Comparison of ENCODE assay signal across 11 cellular contexts in the genomic region with DNA sequence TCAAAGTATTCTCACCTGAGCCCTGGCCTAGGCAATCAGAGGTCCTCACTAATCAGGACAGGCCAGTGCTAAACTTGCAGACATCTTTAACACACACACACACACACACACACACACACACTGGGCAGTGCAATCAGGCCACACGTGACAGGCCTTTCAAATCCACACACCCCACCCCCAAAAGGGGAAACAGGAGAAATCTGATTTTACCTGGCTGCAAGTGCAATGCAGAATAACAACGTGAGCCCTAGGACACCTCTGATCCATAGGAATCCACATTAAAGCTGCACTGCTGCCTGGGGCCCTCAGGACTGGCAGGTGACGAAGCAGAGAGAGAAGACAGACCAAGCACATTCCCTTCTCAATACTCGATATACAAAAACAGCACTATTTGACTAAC.
A peak's percentile ranks its signal among the peaks of the same experiment; 100 is the strongest.
DNase-seq lines count a peak whose midpoint lies in the region; ATAC-seq and TF ChIP-seq lines count a peak whose summit lies in the region.
"Had no signal": no experiment of that assay in that cellular context is flagged by ENCODE, and none has a peak within 500 bp of the region (broad histone marks: within the 10 kb centered on the region; RNA-seq: fewer than 3 reads in every experiment).

No MANE protein-coding gene starts in this region.

- H3K9me3 Mint-ChIP-seq in T-helper 2 cell treated with Interferon-gamma antibody and Interleukin-4, amounts not matched to agents 5 μg/mL and 100 μg/mL, for 36 hours, result no peaks in the 10 kb centered on the region
- no peaks in the 10 kb centered on the region for H3K9me3 Mint-ChIP-seq in activated CD4-positive, alpha-beta memory T cell treated with anti-CD3 and anti-CD28 coated beads for 36 hours

- no peak for DNase-seq in T-helper 2 cell treated with Interferon-gamma antibody and Interleukin-4, amounts not matched to agents 5 μg/mL and 100 μg/mL, for 36 hours (ENCODE audit: low spot score)
- DNase-seq in T-helper 2 cell (no peak), iPS-NIHi7 (ENCODE audit: extremely low spot score) (peak; percentile 39), spleen (no peak), NCI-H524 (lab: John Stamatoyannopoulos, UW) (no peak), AG20443 (ENCODE audit: low spot score) (no peak)
- DNase-seq in activated CD4-positive, alpha-beta memory T cell treated with anti-CD3 and anti-CD28 coated beads for 36 hours, result no peak
- DNase-seq: NCI-H2029, tibial artery had no signal

- peak overlapping the region; percentile 22 to 93 (median 84) for H3K27ac ChIP-seq in spleen

- TF ChIP-seq CTCF in spleen (IDR thresholded peaks at IDR 0.05 in 8 of 11, conservative IDR thresholded peaks at IDR 0.05 in 3 of 11), result no peak

- no peaks in the 10 kb centered on the region for H3K36me3 ChIP-seq in spleen
- H3K36me3 ChIP-seq: tibial artery had no signal

- CTCF ChIA-PET in activated CD4-positive, alpha-beta memory T cell treated with anti-CD3 and anti-CD28 coated beads for 36 hours (lab: Charles Lee), result interaction anchor here (0.6 to 1.6 kb wide), 5 partner anchors 8 to 230 kb away, joined by 3 to 10 read pairs (median 4); no protein-coding TSS in a partner anchor

- H3K4me3 ChIP-seq in spleen, result peak overlapping the region in 1 of 8 donors; percentile 51
- H3K4me3 ChIP-seq: tibial artery had no signal

- H3K27ac Mint-ChIP-seq in T-helper 2 cell treated with Interferon-gamma antibody and Interleukin-4, amounts not matched to agents 5 μg/mL and 100 μg/mL, for 36 hours, result peak overlapping the region; percentile 73
- peak overlapping the region; percentile 83 for H3K27ac Mint-ChIP-seq in activated CD4-positive, alpha-beta memory T cell treated with anti-CD3 and anti-CD28 coated beads for 36 hours

- H3K4me1 Mint-ChIP-seq in T-helper 2 cell treated with Interferon-gamma antibody and Interleukin-4, amounts not matched to agents 5 μg/mL and 100 μg/mL, for 36 hours (ENCODE audit: low read depth), result peaks cover 76% of the 10 kb centered on the region
- H3K4me1 Mint-ChIP-seq in activated CD4-positive, alpha-beta memory T cell treated with anti-CD3 and anti-CD28 coated beads for 36 hours (ENCODE audit: low read depth), result peaks cover 95% of the 10 kb centered on the region

- intact Hi-C loops in activated CD4-positive, alpha-beta memory T cell treated with anti-CD3 and anti-CD28 coated beads for 36 hours (cut with micrococcal nuclease), result loop anchor here (1.0 kb wide), 1 partner anchor 57 kb away; no protein-coding TSS in a partner anchor
- intact Hi-C loops in spleen (cut with DNase I; ENCODE audit: low total_unique reads), result no loop called here

- POLR2A ChIA-PET in activated CD4-positive, alpha-beta memory T cell treated with anti-CD3 and anti-CD28 coated beads for 36 hours (lab: Charles Lee), result interaction anchor here (0.6 kb wide), 1 partner anchor 32 kb away, joined by 3 read pairs; no protein-coding TSS in a partner anchor

- WGBS in spleen, 5 donors, result 40 to 71% (median 61%) methylated on average over 4 of the region's 4 CpGs

- H3K27me3 ChIP-seq in spleen (replicated peaks in 1 of 7), result no peaks in the 10 kb centered on the region
- H3K27me3 ChIP-seq: tibial artery had no signal

- no peak for TF ChIP-seq POLR2A in spleen (IDR thresholded peaks at IDR 0.05)

- peak overlapping the region; percentile 11 for H3K4me3 Mint-ChIP-seq in T-helper 2 cell treated with Interferon-gamma antibody and Interleukin-4, amounts not matched to agents 5 μg/mL and 100 μg/mL, for 36 hours
- H3K4me3 Mint-ChIP-seq in activated CD4-positive, alpha-beta memory T cell treated with anti-CD3 and anti-CD28 coated beads for 36 hours, result no peak overlapping the region

- H3K36me3 Mint-ChIP-seq in T-helper 2 cell treated with Interferon-gamma antibody and Interleukin-4, amounts not matched to agents 5 μg/mL and 100 μg/mL, for 36 hours (ENCODE audit: low read depth), result peaks cover 52% of the 10 kb centered on the region
- peaks cover 33% of the 10 kb centered on the region for H3K36me3 Mint-ChIP-seq in activated CD4-positive, alpha-beta memory T cell treated with anti-CD3 and anti-CD28 coated beads for 36 hours

- ATAC-seq in HG02981 (IDR thresholded peaks at IDR 0.05; ENCODE audit: unreplicated experiment), result no peak
- ATAC-seq: SK-N-SH treated with all-trans-retinoic acid at 6 μM for 48 hours had no signal

- H3K9me3 ChIP-seq in spleen, result no peaks in the 10 kb centered on the region
- H3K9me3 ChIP-seq: tibial artery had no signal

- peaks cover 64 to 100% (median 91%) of the 10 kb centered on the region in 6 donors for H3K4me1 ChIP-seq in spleen

- H3K27me3 Mint-ChIP-seq in T-helper 2 cell treated with Interferon-gamma antibody and Interleukin-4, amounts not matched to agents 5 μg/mL and 100 μg/mL, for 36 hours (ENCODE audit: low read depth), result no peaks in the 10 kb centered on the region
- H3K27me3 Mint-ChIP-seq in activated CD4-positive, alpha-beta memory T cell treated with anti-CD3 and anti-CD28 coated beads for 36 hours, result no peaks in the 10 kb centered on the region
